Comparison of ENCODE assay signal across 13 cellular contexts in genomic region chr16:7443108-7443507, GRCh38.
DNase-seq lines count a peak whose midpoint lies in the region; ATAC-seq and TF ChIP-seq lines count a peak whose summit lies in the region.
"Had no signal": no experiment of that assay in that cellular context is flagged by ENCODE, and none has a peak within 500 bp of the region (broad histone marks: within the 10 kb centered on the region; RNA-seq: fewer than 3 reads in every experiment).

No MANE protein-coding gene starts in this region.

- H3K36me3 ChIP-seq in esophagus squamous epithelium (no peaks in the 10 kb centered on the region), upper lobe of right lung (no peaks in the 10 kb centered on the region)
- H3K36me3 ChIP-seq: BLaER1 treated with 17β-estradiol and CSF1 and Interleukin-3, amounts not matched to agents 10 nM and 100 nM had no signal

- no peak overlapping the region for H3K4me3 ChIP-seq in esophagus squamous epithelium
- no peak overlapping the region for H3K4me3 ChIP-seq in upper lobe of right lung
- H3K4me3 ChIP-seq: BLaER1 treated with 17β-estradiol and CSF1 and Interleukin-3, amounts not matched to agents 10 nM and 100 nM had no signal

- DNase-seq in NCI-H82 treated with DMSO at 0.1 percent for 48 hours (lab: John Stamatoyannopoulos, UW; ENCODE audit: unreplicated experiment), result peak; percentile 83
- no peak for DNase-seq in esophagus squamous epithelium (lab: John Stamatoyannopoulos, UW)
- no peak for DNase-seq in nephron progenitor cell
- no peak for DNase-seq in activated CD8-positive, alpha-beta memory T cell treated with anti-CD3 and anti-CD28 coated beads, Interleukin-2, amount 50 U/mL, for 4 hours
- DNase-seq in upper lobe of right lung, result no peak
- DNase-seq: Calu3; CD8-positive, alpha-beta T cell; GF-D8; GOT3; H9 had no signal

- no peak overlapping the region for H3K4me3 Mint-ChIP-seq in nephron progenitor cell
- H3K4me3 Mint-ChIP-seq: B cell; CD8-positive, alpha-beta T cell; H9 had no signal

- intact Hi-C loops in esophagus squamous epithelium (cut with DNase I) (no loop called here), upper lobe of right lung (cut with DNase I) (no loop called here)

- H3K4me1 ChIP-seq in esophagus squamous epithelium, result peaks cover 0 to 18% (median 0%) of the 10 kb centered on the region in 3 donors
- H3K4me1 ChIP-seq in upper lobe of right lung, result no peaks in the 10 kb centered on the region
- H3K4me1 ChIP-seq: BLaER1 treated with 17β-estradiol and CSF1 and Interleukin-3, amounts not matched to agents 10 nM and 100 nM had no signal

- no peaks in the 10 kb centered on the region for H3K27me3 Mint-ChIP-seq in nephron progenitor cell (ENCODE audit: low read depth, poor library complexity)
- H3K27me3 Mint-ChIP-seq: B cell had no signal

- no peak for TF ChIP-seq CTCF in esophagus squamous epithelium (IDR thresholded peaks at IDR 0.05)
- TF ChIP-seq CTCF in nephron progenitor cell (IDR thresholded peaks at IDR 0.05), result no peak
- no peak for TF ChIP-seq CTCF in upper lobe of right lung (IDR thresholded peaks at IDR 0.05)

- peaks cover 6% of the 10 kb centered on the region for H3K9me3 Mint-ChIP-seq in nephron progenitor cell

- H3K9me3 ChIP-seq in esophagus squamous epithelium, result no peaks in the 10 kb centered on the region
- H3K9me3 ChIP-seq in upper lobe of right lung, result no peaks in the 10 kb centered on the region
- H3K9me3 ChIP-seq: BLaER1 treated with 17β-estradiol and CSF1 and Interleukin-3, amounts not matched to agents 10 nM and 100 nM had no signal

- no peak for TF ChIP-seq POLR2A in esophagus squamous epithelium (IDR thresholded peaks at IDR 0.05)

- H3K27ac ChIP-seq in esophagus squamous epithelium (peak overlapping the region in 3 of 4 donors; percentile 22 to 53 (median 45)), upper lobe of right lung (no peak overlapping the region)
- H3K27ac ChIP-seq: BLaER1 treated with 17β-estradiol and CSF1 and Interleukin-3, amounts not matched to agents 10 nM and 100 nM had no signal

- H3K4me1 Mint-ChIP-seq in nephron progenitor cell, result peaks cover 88% of the 10 kb centered on the region
- H3K4me1 Mint-ChIP-seq: B cell had no signal

- peak overlapping the region; percentile 82 for H3K27ac Mint-ChIP-seq in nephron progenitor cell
- H3K27ac Mint-ChIP-seq: B cell; CD8-positive, alpha-beta T cell; H9 had no signal

- H3K36me3 Mint-ChIP-seq in nephron progenitor cell (ENCODE audit: low read depth), result peaks cover 4% of the 10 kb centered on the region
- H3K36me3 Mint-ChIP-seq: CD8-positive, alpha-beta T cell had no signal

- 73 to 75% methylated on average over 5 of the region's 5 CpGs for WGBS in esophagus squamous epithelium, 2 donors

- H3K27me3 ChIP-seq in esophagus squamous epithelium (no peaks in the 10 kb centered on the region), upper lobe of right lung (no peaks in the 10 kb centered on the region)
- H3K27me3 ChIP-seq: BLaER1 treated with 17β-estradiol and CSF1 and Interleukin-3, amounts not matched to agents 10 nM and 100 nM had no signal

- ATAC-seq in upper lobe of right lung (no peak), HG03280 (IDR thresholded peaks at IDR 0.05; ENCODE audit: unreplicated experiment) (no peak)
- ATAC-seq: CD8-positive, alpha-beta T cell had no signal
